Comparison of ENCODE assay signal across 1 cellular context in the genomic region with DNA sequence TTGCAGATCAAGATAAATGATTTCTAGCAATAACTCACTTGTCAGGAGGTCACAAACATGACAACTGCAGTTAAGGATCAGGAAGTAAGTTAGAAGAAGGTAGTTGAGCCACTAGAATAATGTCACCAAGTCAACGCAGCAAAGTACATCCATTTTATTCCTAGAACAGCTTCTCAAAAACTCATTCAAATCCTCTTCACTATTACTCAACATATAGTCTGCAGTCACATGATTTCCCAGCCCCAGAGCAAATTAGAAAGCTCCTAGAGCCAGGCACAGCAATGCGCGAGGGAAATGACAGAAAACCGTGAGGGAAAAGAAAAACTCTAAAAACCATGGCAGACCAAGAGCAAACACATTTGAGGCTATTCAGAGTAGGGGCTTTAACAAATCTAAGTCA.
A peak's percentile ranks its signal among the peaks of the same experiment; 100 is the strongest.
TF ChIP-seq lines count a peak whose summit lies in the region.

No MANE protein-coding gene starts in this region.

TF ChIP-seq in K562, 482 proteins besides CTCF, POLR2A, EP300 and RAD21:
- TF ChIP-seq PBX2 (CRISPR knock-in tag; IDR thresholded peaks at IDR 0.05; ENCODE audit: low read depth) (no peak), PBX2 (tag; conservative IDR thresholded peaks at IDR 0.05; ENCODE audit: low read depth) (peak; percentile 48; the same call in 1 of the 2 replicates), ARID1B (IDR thresholded peaks at IDR 0.05) (0 out of 2 replicates have a peak, but pooled peaks have one; percentile 13), TFE3 (CRISPR knock-in tag; IDR thresholded peaks at IDR 0.05) (peak; percentile 76), CEBPG (CRISPR knock-in tag; IDR thresholded peaks at IDR 0.05) (no peak), CEBPG (tag; conservative IDR thresholded peaks at IDR 0.05 in 1 of 2, IDR thresholded peaks at IDR 0.05 in 1 of 2) (peak in 1 of 2 experiments; percentile 52; a peak in 2 of 4 replicates), ARID3B (CRISPR knock-in tag; IDR thresholded peaks at IDR 0.05; ENCODE audit: borderline replicate concordance) (no peak), MYNN (IDR thresholded peaks at IDR 0.05) (no peak), MYNN (CRISPR knock-in tag; IDR thresholded peaks at IDR 0.05) (no peak), MEIS2 (IDR thresholded peaks at IDR 0.05; ENCODE audit: partially characterized antibody) (peak; percentile 55)
TF ChIP-seq in K562: peak in this region for 5.
